Comparison of ENCODE assay signal across 1 cellular context in genomic region chr15:90893175-90894090, GRCh38.
TF ChIP-seq lines count a peak whose summit lies in the region.

No MANE protein-coding gene starts in this region.

TF ChIP-seq in HepG2, 621 proteins besides CTCF, POLR2A, EP300 and RAD21 (continued from another document and continues in another):
- no peak for TF ChIP-seq LBX2 (CRISPR knock-in tag; IDR thresholded peaks at IDR 0.05; ENCODE audit: borderline replicate concordance)
- TF ChIP-seq ZNF616 (CRISPR knock-in tag; IDR thresholded peaks at IDR 0.05; ENCODE audit: low read depth): no peak
- no peak for TF ChIP-seq ZFP82 (CRISPR knock-in tag; IDR thresholded peaks at IDR 0.05; ENCODE audit: borderline replicate concordance)
- no peak for TF ChIP-seq SMAD3 (CRISPR knock-in tag; IDR thresholded peaks at IDR 0.05)
- no peak for TF ChIP-seq HNRNPUL1 (IDR thresholded peaks at IDR 0.05; ENCODE audit: low read depth, low read length)
- no peak for TF ChIP-seq SP140L (CRISPR knock-in tag; IDR thresholded peaks at IDR 0.05; ENCODE audit: borderline replicate concordance)
- TF ChIP-seq SRF (IDR thresholded peaks at IDR 0.05; ENCODE audit: low read depth, low read length): no peak
- no peak for TF ChIP-seq ZNF773 (CRISPR knock-in tag; IDR thresholded peaks at IDR 0.05; ENCODE audit: borderline replicate concordance)
- TF ChIP-seq ZMYM3 (CRISPR knock-in tag; IDR thresholded peaks at IDR 0.05): no peak
- TF ChIP-seq, protein P1, sequence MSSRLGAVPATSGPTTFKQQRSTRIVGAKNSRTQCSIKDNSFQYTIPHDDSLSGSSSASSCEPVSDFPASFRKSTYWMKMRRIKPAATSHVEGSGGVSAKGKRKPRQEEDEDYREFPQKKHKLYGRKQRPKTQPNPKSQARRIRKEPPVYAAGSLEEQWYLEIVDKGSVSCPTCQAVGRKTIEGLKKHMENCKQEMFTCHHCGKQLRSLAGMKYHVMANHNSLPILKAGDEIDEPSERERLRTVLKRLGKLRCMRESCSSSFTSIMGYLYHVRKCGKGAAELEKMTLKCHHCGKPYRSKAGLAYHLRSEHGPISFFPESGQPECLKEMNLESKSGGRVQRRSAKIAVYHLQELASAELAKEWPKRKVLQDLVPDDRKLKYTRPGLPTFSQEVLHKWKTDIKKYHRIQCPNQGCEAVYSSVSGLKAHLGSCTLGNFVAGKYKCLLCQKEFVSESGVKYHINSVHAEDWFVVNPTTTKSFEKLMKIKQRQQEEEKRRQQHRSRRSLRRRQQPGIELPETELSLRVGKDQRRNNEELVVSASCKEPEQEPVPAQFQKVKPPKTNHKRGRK (CRISPR knock-in tag; IDR thresholded peaks at IDR 0.05): no peak
- TF ChIP-seq ATAD3A (CRISPR knock-in tag; IDR thresholded peaks at IDR 0.05): no peak
- peak; percentile 73; the same call in 1 of the 2 replicates for TF ChIP-seq ZNF274 (CRISPR knock-in tag; IDR thresholded peaks at IDR 0.05)
- no peak for TF ChIP-seq TGIF2 (CRISPR knock-in tag; IDR thresholded peaks at IDR 0.05)
- TF ChIP-seq ZFP1 (CRISPR knock-in tag; IDR thresholded peaks at IDR 0.05): no peak
- TF ChIP-seq, protein P2, sequence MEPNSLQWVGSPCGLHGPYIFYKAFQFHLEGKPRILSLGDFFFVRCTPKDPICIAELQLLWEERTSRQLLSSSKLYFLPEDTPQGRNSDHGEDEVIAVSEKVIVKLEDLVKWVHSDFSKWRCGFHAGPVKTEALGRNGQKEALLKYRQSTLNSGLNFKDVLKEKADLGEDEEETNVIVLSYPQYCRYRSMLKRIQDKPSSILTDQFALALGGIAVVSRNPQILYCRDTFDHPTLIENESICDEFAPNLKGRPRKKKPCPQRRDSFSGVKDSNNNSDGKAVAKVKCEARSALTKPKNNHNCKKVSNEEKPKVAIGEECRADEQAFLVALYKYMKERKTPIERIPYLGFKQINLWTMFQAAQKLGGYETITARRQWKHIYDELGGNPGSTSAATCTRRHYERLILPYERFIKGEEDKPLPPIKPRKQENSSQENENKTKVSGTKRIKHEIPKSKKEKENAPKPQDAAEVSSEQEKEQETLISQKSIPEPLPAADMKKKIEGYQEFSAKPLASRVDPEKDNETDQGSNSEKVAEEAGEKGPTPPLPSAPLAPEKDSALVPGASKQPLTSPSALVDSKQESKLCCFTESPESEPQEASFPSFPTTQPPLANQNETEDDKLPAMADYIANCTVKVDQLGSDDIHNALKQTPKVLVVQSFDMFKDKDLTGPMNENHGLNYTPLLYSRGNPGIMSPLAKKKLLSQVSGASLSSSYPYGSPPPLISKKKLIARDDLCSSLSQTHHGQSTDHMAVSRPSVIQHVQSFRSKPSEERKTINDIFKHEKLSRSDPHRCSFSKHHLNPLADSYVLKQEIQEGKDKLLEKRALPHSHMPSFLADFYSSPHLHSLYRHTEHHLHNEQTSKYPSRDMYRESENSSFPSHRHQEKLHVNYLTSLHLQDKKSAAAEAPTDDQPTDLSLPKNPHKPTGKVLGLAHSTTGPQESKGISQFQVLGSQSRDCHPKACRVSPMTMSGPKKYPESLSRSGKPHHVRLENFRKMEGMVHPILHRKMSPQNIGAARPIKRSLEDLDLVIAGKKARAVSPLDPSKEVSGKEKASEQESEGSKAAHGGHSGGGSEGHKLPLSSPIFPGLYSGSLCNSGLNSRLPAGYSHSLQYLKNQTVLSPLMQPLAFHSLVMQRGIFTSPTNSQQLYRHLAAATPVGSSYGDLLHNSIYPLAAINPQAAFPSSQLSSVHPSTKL (CRISPR knock-in tag; IDR thresholded peaks at IDR 0.05): no peak
- no peak for TF ChIP-seq ZNF766 (CRISPR knock-in tag; IDR thresholded peaks at IDR 0.05; ENCODE audit: borderline replicate concordance)
- TF ChIP-seq SKIL (CRISPR knock-in tag; IDR thresholded peaks at IDR 0.05; ENCODE audit: borderline replicate concordance): no peak
- no peak for TF ChIP-seq NCOA1 (CRISPR knock-in tag; IDR thresholded peaks at IDR 0.05)
- no peak for TF ChIP-seq CEBPB (IDR thresholded peaks at IDR 0.05; ENCODE audit: borderline replicate concordance, low read depth, low read length)
- no peak for TF ChIP-seq SRSF4 (IDR thresholded peaks at IDR 0.05; ENCODE audit: low read depth, low read length, poor library complexity, severe bottlenecking)
- no peak for TF ChIP-seq GLMP (CRISPR knock-in tag; IDR thresholded peaks at IDR 0.05; ENCODE audit: borderline replicate concordance)
- no peak for TF ChIP-seq ZNF260 (CRISPR knock-in tag; IDR thresholded peaks at IDR 0.05; ENCODE audit: borderline replicate concordance, low read depth)
- TF ChIP-seq PRPF4 (IDR thresholded peaks at IDR 0.05; ENCODE audit: low read depth, low read length, poor library complexity, severe bottlenecking): no peak
- TF ChIP-seq, protein P3, sequence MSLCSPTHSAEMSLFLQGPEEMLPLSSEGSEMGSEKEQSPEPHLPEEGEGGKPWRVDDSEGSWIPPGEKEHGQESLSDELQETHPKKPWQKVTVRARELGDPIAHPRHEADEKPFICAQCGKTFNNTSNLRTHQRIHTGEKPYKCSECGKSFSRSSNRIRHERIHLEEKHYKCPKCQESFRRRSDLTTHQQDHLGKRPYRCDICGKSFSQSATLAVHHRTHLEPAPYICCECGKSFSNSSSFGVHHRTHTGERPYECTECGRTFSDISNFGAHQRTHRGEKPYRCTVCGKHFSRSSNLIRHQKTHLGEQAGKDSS (CRISPR knock-in tag; IDR thresholded peaks at IDR 0.05; ENCODE audit: borderline replicate concordance, low read depth): no peak
- TF ChIP-seq, protein P4, sequence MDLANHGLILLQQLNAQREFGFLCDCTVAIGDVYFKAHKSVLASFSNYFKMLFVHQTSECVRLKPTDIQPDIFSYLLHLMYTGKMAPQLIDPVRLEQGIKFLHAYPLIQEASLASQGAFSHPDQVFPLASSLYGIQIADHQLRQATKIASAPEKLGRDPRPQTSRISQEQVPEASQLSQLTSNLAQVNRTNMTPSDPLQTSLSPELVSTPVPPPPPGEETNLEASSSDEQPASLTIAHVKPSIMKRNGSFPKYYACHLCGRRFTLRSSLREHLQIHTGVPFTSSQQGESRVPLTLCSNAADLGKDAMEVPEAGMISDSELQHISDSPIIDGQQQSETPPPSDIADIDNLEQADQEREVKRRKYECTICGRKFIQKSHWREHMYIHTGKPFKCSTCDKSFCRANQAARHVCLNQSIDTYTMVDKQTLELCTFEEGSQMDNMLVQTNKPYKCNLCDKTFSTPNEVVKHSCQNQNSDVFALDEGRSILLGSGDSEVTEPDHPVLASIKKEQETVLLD (CRISPR knock-in tag; IDR thresholded peaks at IDR 0.05; ENCODE audit: low read depth): no peak
- TF ChIP-seq HNRNPH1 (optimal IDR thresholded peaks at IDR 0.05; ENCODE audit: low read depth, low read length): no peak
- TF ChIP-seq MAFF (IDR thresholded peaks at IDR 0.05; ENCODE audit: low read depth, low read length): no peak
- TF ChIP-seq, protein P5, sequence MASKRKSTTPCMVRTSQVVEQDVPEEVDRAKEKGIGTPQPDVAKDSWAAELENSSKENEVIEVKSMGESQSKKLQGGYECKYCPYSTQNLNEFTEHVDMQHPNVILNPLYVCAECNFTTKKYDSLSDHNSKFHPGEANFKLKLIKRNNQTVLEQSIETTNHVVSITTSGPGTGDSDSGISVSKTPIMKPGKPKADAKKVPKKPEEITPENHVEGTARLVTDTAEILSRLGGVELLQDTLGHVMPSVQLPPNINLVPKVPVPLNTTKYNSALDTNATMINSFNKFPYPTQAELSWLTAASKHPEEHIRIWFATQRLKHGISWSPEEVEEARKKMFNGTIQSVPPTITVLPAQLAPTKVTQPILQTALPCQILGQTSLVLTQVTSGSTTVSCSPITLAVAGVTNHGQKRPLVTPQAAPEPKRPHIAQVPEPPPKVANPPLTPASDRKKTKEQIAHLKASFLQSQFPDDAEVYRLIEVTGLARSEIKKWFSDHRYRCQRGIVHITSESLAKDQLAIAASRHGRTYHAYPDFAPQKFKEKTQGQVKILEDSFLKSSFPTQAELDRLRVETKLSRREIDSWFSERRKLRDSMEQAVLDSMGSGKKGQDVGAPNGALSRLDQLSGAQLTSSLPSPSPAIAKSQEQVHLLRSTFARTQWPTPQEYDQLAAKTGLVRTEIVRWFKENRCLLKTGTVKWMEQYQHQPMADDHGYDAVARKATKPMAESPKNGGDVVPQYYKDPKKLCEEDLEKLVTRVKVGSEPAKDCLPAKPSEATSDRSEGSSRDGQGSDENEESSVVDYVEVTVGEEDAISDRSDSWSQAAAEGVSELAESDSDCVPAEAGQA (IDR thresholded peaks at IDR 0.05; ENCODE audit: low read depth): no peak
- TF ChIP-seq, protein P5 (CRISPR knock-in tag; IDR thresholded peaks at IDR 0.05; ENCODE audit: borderline replicate concordance): no peak
- TF ChIP-seq PCBP2 (optimal IDR thresholded peaks at IDR 0.05; ENCODE audit: low read depth, low read length, poor library complexity, severe bottlenecking): no peak
